ENCODE assay signal across 1 cellular context in genomic region chr5:153660919-153661318, GRCh38.
TF ChIP-seq lines count a peak whose summit lies in the region.

No MANE protein-coding gene starts in this region.

TF ChIP-seq in IMR-90, 13 proteins besides CTCF, POLR2A, EP300 and RAD21 (continued from another document):
- TF ChIP-seq ELK1 (IDR thresholded peaks at IDR 0.05; ENCODE audit: borderline replicate concordance, low read depth, low read length) (no peak), BHLHE40 (IDR thresholded peaks at IDR 0.05; ENCODE audit: low read depth, low read length) (no peak)
